8 cellular contexts compared by ENCODE assay signal in the genomic region with DNA sequence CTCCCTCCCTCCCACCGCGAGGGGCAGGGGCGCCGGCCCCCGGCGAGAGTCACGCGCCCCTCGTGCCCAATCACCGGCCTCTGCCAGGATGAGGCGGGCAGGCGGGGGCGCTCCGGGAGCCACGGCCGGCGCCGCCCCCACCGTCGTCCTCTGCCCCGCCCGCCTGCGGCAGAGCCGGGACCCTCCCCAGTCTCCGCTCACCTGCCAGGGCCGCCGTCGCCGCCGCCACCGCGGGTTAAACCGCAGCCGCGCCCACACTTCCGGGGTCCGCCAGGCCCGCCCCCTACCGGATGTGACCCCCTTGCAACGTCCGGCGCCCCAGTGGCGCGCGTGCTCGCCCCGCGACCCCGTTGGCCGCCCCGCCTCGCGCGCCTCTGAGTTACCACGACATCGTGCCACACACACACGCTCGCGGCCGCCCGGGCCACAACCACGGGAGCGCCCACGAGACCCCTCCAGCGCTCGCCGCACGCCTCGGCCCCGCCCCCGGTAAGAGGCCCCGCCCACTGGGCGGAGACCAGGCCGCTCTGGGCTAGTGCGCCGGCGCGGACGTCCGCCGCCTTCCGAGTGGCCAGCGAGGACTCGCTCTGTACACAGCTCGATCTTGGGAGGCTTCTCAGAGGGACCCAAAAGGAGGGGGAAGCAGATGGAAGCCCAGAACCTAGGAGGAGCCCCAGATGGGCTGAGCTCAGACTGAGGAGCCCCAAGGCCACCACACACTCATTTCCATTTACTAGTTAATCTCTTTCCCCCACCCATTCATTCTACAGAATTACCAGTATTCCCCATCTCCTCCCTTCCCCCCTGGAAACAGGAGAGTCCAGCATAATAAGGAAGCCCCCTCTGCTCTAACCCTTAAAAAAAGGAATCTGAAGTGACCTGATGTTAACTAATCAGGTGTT. TPM values are rescaled to one million over a fixed set of nuclear protein-coding genes. Genes with fewer than 3 reads are reported as not detected.
A peak's percentile ranks its signal among the peaks of the same experiment; 100 is the strongest.
DNase-seq lines count a peak whose midpoint lies in the region; ATAC-seq and TF ChIP-seq lines count a peak whose summit lies in the region.

A gene (minus strand): TSS at position 237 of the 902 bp plus-strand sequence. CDS start 22,597 bp downstream, outside the sequence.

- peak; percentile 72 for TF ChIP-seq POLR2A in right lobe of liver (IDR thresholded peaks at IDR 0.05)

- intact Hi-C loops in activated CD4-positive, alpha-beta memory T cell treated with anti-CD3 and anti-CD28 coated beads for 36 hours (cut with micrococcal nuclease), result loop anchor here (1.0 to 10.0 kb wide), 5 partner anchors 79 to 317 kb away; a partner anchor contains a TSS
- intact Hi-C loops in right lobe of liver (cut with DNase I), result no loop called here

- peaks cover 27 to 56% (median 34%) of the 10 kb centered on the region in 4 donors for H3K4me1 Mint-ChIP-seq in CD4-positive, CD25-positive, alpha-beta regulatory T cell
- H3K4me1 Mint-ChIP-seq in activated CD4-positive, alpha-beta memory T cell treated with anti-CD3 and anti-CD28 coated beads for 36 hours (ENCODE audit: low read depth), result peaks cover 53% of the 10 kb centered on the region

- peak in 3 of 4 donors; percentile 13 to 36 (median 21) for TF ChIP-seq CTCF in right lobe of liver (IDR thresholded peaks at IDR 0.05)

- peaks cover 4% of the 10 kb centered on the region for H3K36me3 Mint-ChIP-seq in CD4-positive, CD25-positive, alpha-beta regulatory T cell
- H3K36me3 Mint-ChIP-seq in activated CD4-positive, alpha-beta memory T cell treated with anti-CD3 and anti-CD28 coated beads for 36 hours, result peaks cover 4% of the 10 kb centered on the region

- WGBS in right lobe of liver (ENCODE audit: insufficient coverage, low coverage, low lambda C conversion rate, missing lambda C conversion rate), result 0% methylated on average over 4 of the region's 85 CpGs

- H3K36me3 ChIP-seq in CD4-positive, CD25-positive, alpha-beta regulatory T cell (ENCODE audit: control insufficient read depth, insufficient read depth, low read length), result no peaks in the 10 kb centered on the region
- no peaks in the 10 kb centered on the region for H3K36me3 ChIP-seq in right lobe of liver

- H3K9me3 ChIP-seq in CD4-positive, CD25-positive, alpha-beta regulatory T cell (ENCODE audit: control insufficient read depth in 2 of 2, low read length in 2 of 2), result no peaks in the 10 kb centered on the region
- H3K9me3 ChIP-seq in right lobe of liver, result no peaks in the 10 kb centered on the region

- CTCF ChIA-PET in activated CD4-positive, alpha-beta memory T cell treated with anti-CD3 and anti-CD28 coated beads for 36 hours (lab: Charles Lee), result interaction anchor here (1.0 kb wide), 1 partner anchor 26 kb away, joined by 3 read pairs; no protein-coding TSS in a partner anchor

- ATAC-seq in CD4-positive, CD25-positive, alpha-beta regulatory T cell (ENCODE audit: low read depth in 2 of 2), result peak; percentile 77 to 79
- peak; percentile 74 for ATAC-seq in GM19438 (IDR thresholded peaks at IDR 0.05; ENCODE audit: low read depth, unreplicated experiment)
- peak; percentile 64 for ATAC-seq in HG03565 (IDR thresholded peaks at IDR 0.05; ENCODE audit: unreplicated experiment)
- peak; percentile 90 to 96 (median 94) for ATAC-seq in right lobe of liver

- peak within 1 kb of the TSS; percentile 85 to 90 (median 86) for H3K4me3 Mint-ChIP-seq in CD4-positive, CD25-positive, alpha-beta regulatory T cell
- H3K4me3 Mint-ChIP-seq in activated CD4-positive, alpha-beta memory T cell treated with anti-CD3 and anti-CD28 coated beads for 36 hours, result peak within 1 kb of the TSS; percentile 85

- H3K27me3 ChIP-seq in CD4-positive, CD25-positive, alpha-beta regulatory T cell (ENCODE audit: control insufficient read depth, insufficient read depth, low read length), result no peaks in the 10 kb centered on the region
- H3K27me3 ChIP-seq in right lobe of liver, result no peaks in the 10 kb centered on the region

- H3K9me3 Mint-ChIP-seq in CD4-positive, CD25-positive, alpha-beta regulatory T cell, result peaks cover 0 to 6% (median 3%) of the 10 kb centered on the region in 7 donors
- H3K9me3 Mint-ChIP-seq in activated CD4-positive, alpha-beta memory T cell treated with anti-CD3 and anti-CD28 coated beads for 36 hours, result peaks cover 2% of the 10 kb centered on the region

- peaks cover 18% of the 10 kb centered on the region for H3K4me1 ChIP-seq in CD4-positive, CD25-positive, alpha-beta regulatory T cell (ENCODE audit: control insufficient read depth, insufficient read depth, low read length, poor library complexity, severe bottlenecking)
- peaks cover 0 to 9% (median 4%) of the 10 kb centered on the region in 4 donors for H3K4me1 ChIP-seq in right lobe of liver

- peak; percentile 87 to 96 (median 92) for DNase-seq in CD4-positive, CD25-positive, alpha-beta regulatory T cell
- DNase-seq in NCI-H82 (lab: John Stamatoyannopoulos, UW) (peak; percentile 88), dermis microvascular lymphatic vessel endothelial cell (ENCODE audit: low read depth in 2 of 2) (peak; percentile 35 to 84), right lobe of liver (peak; percentile 91 to 94 (median 93))
- peak; percentile 94 for DNase-seq in activated CD4-positive, alpha-beta memory T cell treated with anti-CD3 and anti-CD28 coated beads for 36 hours
- peak; percentile 91 for DNase-seq in stimulated activated CD4-positive, alpha-beta T cell treated with anti-CD3 and anti-CD28 coated beads, Interleukin-4, amount 100 ng/mL, for 24 hours

- POLR2A ChIA-PET in activated CD4-positive, alpha-beta memory T cell treated with anti-CD3 and anti-CD28 coated beads for 36 hours (lab: Charles Lee), result no interaction called here

- peak within 1 kb of the TSS; percentile 80 for H3K4me3 ChIP-seq in CD4-positive, CD25-positive, alpha-beta regulatory T cell (ENCODE audit: low read depth, low read length)
- H3K4me3 ChIP-seq in right lobe of liver, result peak within 1 kb of the TSS; percentile 63 to 95 (median 86)

- H3K27me3 Mint-ChIP-seq in CD4-positive, CD25-positive, alpha-beta regulatory T cell, result peaks cover 10% of the 10 kb centered on the region
- peaks cover 2% of the 10 kb centered on the region for H3K27me3 Mint-ChIP-seq in activated CD4-positive, alpha-beta memory T cell treated with anti-CD3 and anti-CD28 coated beads for 36 hours

- H3K27ac Mint-ChIP-seq in CD4-positive, CD25-positive, alpha-beta regulatory T cell, result peak within 1 kb of the TSS; percentile 94 to 98 (median 95)
- H3K27ac Mint-ChIP-seq in activated CD4-positive, alpha-beta memory T cell treated with anti-CD3 and anti-CD28 coated beads for 36 hours, result peak within 1 kb of the TSS; percentile 94

- peak within 1 kb of the TSS; percentile 92 for H3K27ac ChIP-seq in CD4-positive, CD25-positive, alpha-beta regulatory T cell (ENCODE audit: insufficient read depth, low read length, poor library complexity, severe bottlenecking)
- peak within 1 kb of the TSS; percentile 87 to 93 (median 89) for H3K27ac ChIP-seq in right lobe of liver

RNA-seq across cellular contexts. Expression of the gene that starts here (rescaled TPM):
- 2.8 TPM for total RNA-seq in CD4-positive, CD25-positive, alpha-beta regulatory T cell
- polyA plus RNA-seq in CD4-positive, CD25-positive, alpha-beta regulatory T cell, result under 1 TPM; 0.30 to 0.68 (median 0.60) TPM
- 1 to 10 TPM; 9.0 TPM for total RNA-seq in activated CD4-positive, alpha-beta memory T cell treated with anti-CD3 and anti-CD28 coated beads for 36 hours
- total RNA-seq in dermis microvascular lymphatic vessel endothelial cell (5.1 and 7.5 TPM in 2 replicates), right lobe of liver (1 to 10 TPM; 4.6 to 7.6 (median 6.0) TPM)

Comparison
In these comparisons a context has a peak if more than half of its experiments do, and no peak if none do; other contexts are left out.
1. Peak in every context shown above with its lines: DNase-seq, ATAC-seq, H3K4me3 ChIP-seq and H3K27ac ChIP-seq.